ENCODE assay signal across 8 cellular contexts in the genomic region with DNA sequence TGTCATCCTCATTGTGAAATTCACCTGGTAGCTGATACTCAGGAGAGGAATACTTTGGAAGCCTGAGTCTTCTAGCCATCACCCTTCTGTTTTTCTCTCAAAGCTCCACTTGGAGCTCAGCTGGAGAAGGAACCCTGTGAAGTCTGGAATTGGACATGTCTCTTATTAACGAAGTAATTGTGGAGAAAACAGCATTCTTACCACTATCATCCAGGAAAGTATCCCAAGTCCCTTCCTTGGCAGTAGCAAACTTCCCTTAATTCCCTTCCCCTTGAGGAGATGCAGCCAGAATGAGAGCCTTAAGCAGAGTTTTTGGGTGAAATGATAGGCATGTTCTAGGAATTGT. TPM values are rescaled to one million over a fixed set of nuclear protein-coding genes. Genes with fewer than 3 reads are reported as not detected.
DNase-seq lines count a peak whose midpoint lies in the region; ATAC-seq and TF ChIP-seq lines count a peak whose summit lies in the region.

No MANE protein-coding gene starts in this region.

- H3K4me2 ChIP-seq in HCT116 (ENCODE audit: low read length) (peak overlapping the region; percentile 96), smooth muscle cell (peak overlapping the region; percentile 87)

- peak overlapping the region; percentile 83 for H3K27ac Mint-ChIP-seq in activated CD8-positive, alpha-beta T cell treated with anti-CD3 and anti-CD28 coated beads for 36 hours

- RAD21 ChIA-PET in HCT116 (lab: Charles Lee; ENCODE audit: low non-redundant PET in 1 of 2, low total read pairs in 2 of 2, uncharacterized antibody in 2 of 2, unreplicated experiment in 2 of 2) = no interaction called here

- DNase-seq in HCT116 (ENCODE audit: low read depth, low spot score) = no peak
- DNase-seq in activated CD8-positive, alpha-beta T cell treated with anti-CD3 and anti-CD28 coated beads for 36 hours = no peak
- no peak for DNase-seq in iPS DF 6.9 (ENCODE audit: low read depth, low spot score)
- DNase-seq in smooth muscle cell (lab: John Stamatoyannopoulos, UW; ENCODE audit: unreplicated experiment) = no peak
- DNase-seq in SKM-1 treated with dmso at 0.1 percent for 144 hours (lab: John Stamatoyannopoulos, UW; ENCODE audit: unreplicated experiment) = no peak
- no peak for DNase-seq in NCI-H1105 (lab: John Stamatoyannopoulos, UW)

- no CpG with 5 or more reads among the region's 1 CpG for WGBS in iPS DF 6.9 (ENCODE audit: insufficient coverage, insufficient read length)
- WGBS in smooth muscle cell (ENCODE audit: low lambda C conversion rate) = 4% methylated on average over 1 of the region's 1 CpG

- peak overlapping the region; percentile 92 for H3K27ac ChIP-seq in HCT116 (ENCODE audit: low read depth, low read length)
- no peak overlapping the region for H3K27ac ChIP-seq in iPS DF 6.9 (ENCODE audit: low read length)
- H3K27ac ChIP-seq in smooth muscle cell (ENCODE audit: low read depth) = peak overlapping the region; percentile 90

- POLR2A ChIA-PET in HCT116 (lab: Charles Lee) = interaction anchor here (0.7 to 1.0 kb wide), 2 partner anchors 30 to 41 kb away, joined by 3 read pairs; a partner anchor contains a TSS
- POLR2A ChIA-PET in activated CD8-positive, alpha-beta T cell treated with anti-CD3 and anti-CD28 coated beads for 36 hours (lab: Charles Lee) = interaction anchor here (0.8 to 2.8 kb wide), 3 partner anchors 9 to 174 kb away, joined by 3 to 19 read pairs (median 4); a partner anchor contains a TSS

- H3K79me2 ChIP-seq in HCT116 (ENCODE audit: insufficient read depth, low read length) = no peaks in the 10 kb centered on the region
- H3K79me2 ChIP-seq in smooth muscle cell (ENCODE audit: low read depth) = no peaks in the 10 kb centered on the region

- TF ChIP-seq RAD21 in HCT116 (IDR thresholded peaks at IDR 0.05; ENCODE audit: low read depth) = no peak

- H3K4me3 ChIP-seq in HCT116 (replicated peaks in 1 of 2; ENCODE audit: low read depth in 1 of 2, low read length in 2 of 2) (peak overlapping the region; percentile 59 to 69), iPS DF 6.9 (ENCODE audit: low read length) (peak overlapping the region; percentile 52; the same call in 1 of the 2 replicates), smooth muscle cell (peak overlapping the region; percentile 69)

- no peaks in the 10 kb centered on the region for H3F3A ChIP-seq in smooth muscle cell (ENCODE audit: low read depth)

- H3K4me1 ChIP-seq in HCT116 (ENCODE audit: control insufficient read depth in 1 of 2, insufficient read depth in 2 of 2, low read length in 2 of 2) = peaks cover 16 to 17% of the 10 kb centered on the region in 2 experiments
- H3K4me1 ChIP-seq in iPS DF 6.9 (ENCODE audit: control insufficient read depth, insufficient read depth, low read length) = no peaks in the 10 kb centered on the region
- H3K4me1 ChIP-seq in smooth muscle cell (ENCODE audit: low read depth) = peaks cover 11% of the 10 kb centered on the region

- H3K27me3 ChIP-seq in HCT116 (ENCODE audit: insufficient read depth, low read length) = no peaks in the 10 kb centered on the region
- H3K27me3 ChIP-seq in iPS DF 6.9 (ENCODE audit: control insufficient read depth, insufficient read depth, low read length) = peaks cover 1% of the 10 kb centered on the region; the same call in 1 of the 2 replicates
- H3K27me3 ChIP-seq in smooth muscle cell (ENCODE audit: low read depth) = no peaks in the 10 kb centered on the region

- peak overlapping the region; percentile 76 for H2AFZ ChIP-seq in HCT116 (ENCODE audit: low read depth, low read length, poor library complexity, severe bottlenecking)
- peak overlapping the region; percentile 95 for H2AFZ ChIP-seq in smooth muscle cell (ENCODE audit: low read depth)

- no peaks in the 10 kb centered on the region for H3K27me3 Mint-ChIP-seq in activated CD8-positive, alpha-beta T cell treated with anti-CD3 and anti-CD28 coated beads for 36 hours

- H4K20me1 ChIP-seq in HCT116 (ENCODE audit: insufficient read depth) (no peaks in the 10 kb centered on the region), smooth muscle cell (ENCODE audit: low read depth) (no peaks in the 10 kb centered on the region)

- CTCF ChIA-PET in HCT116 (lab: Charles Lee) = no interaction called here
- CTCF ChIA-PET in activated CD8-positive, alpha-beta T cell treated with anti-CD3 and anti-CD28 coated beads for 36 hours (lab: Charles Lee) = interaction anchor here (0.7 kb wide), 1 partner anchor 32 kb away, joined by 3 read pairs; no protein-coding TSS in a partner anchor

- H3K9ac ChIP-seq in HCT116 (ENCODE audit: low read length) = peak overlapping the region; percentile 79
- H3K9ac ChIP-seq in smooth muscle cell (ENCODE audit: low read depth) = peak overlapping the region; percentile 90

- peaks cover 25% of the 10 kb centered on the region for H3K4me1 Mint-ChIP-seq in activated CD8-positive, alpha-beta T cell treated with anti-CD3 and anti-CD28 coated beads for 36 hours (ENCODE audit: low read depth)

- intact Hi-C loops in HCT116 (cut with micrococcal nuclease) = loop anchor here (1.0 kb wide), 1 partner anchor 31 kb away; a partner anchor contains a TSS
- intact Hi-C loops in activated CD8-positive, alpha-beta T cell treated with anti-CD3 and anti-CD28 coated beads for 36 hours (cut with micrococcal nuclease) = loop anchor here (5.0 kb wide), 1 partner anchor 35 kb away; no protein-coding TSS in a partner anchor

- H3K4me3 Mint-ChIP-seq in activated CD8-positive, alpha-beta T cell treated with anti-CD3 and anti-CD28 coated beads for 36 hours = peak overlapping the region; percentile 77

- no peaks in the 10 kb centered on the region for H3K9me2 ChIP-seq in HCT116 (ENCODE audit: insufficient read depth)

- H3K36me3 ChIP-seq in HCT116 (ENCODE audit: control insufficient read depth in 1 of 2, insufficient read depth in 2 of 2, low read length in 2 of 2) = no peaks in the 10 kb centered on the region
- H3K36me3 ChIP-seq in iPS DF 6.9 (ENCODE audit: control insufficient read depth, insufficient read depth, low read length) = no peaks in the 10 kb centered on the region
- no peaks in the 10 kb centered on the region for H3K36me3 ChIP-seq in smooth muscle cell (ENCODE audit: low read depth)

- no peak for TF ChIP-seq POLR2A in HCT116 (IDR thresholded peaks at IDR 0.05; ENCODE audit: borderline replicate concordance, extremely low read depth, insufficient read depth, insufficient read length)

- H3K36me3 Mint-ChIP-seq in activated CD8-positive, alpha-beta T cell treated with anti-CD3 and anti-CD28 coated beads for 36 hours (ENCODE audit: low read depth) = no peaks in the 10 kb centered on the region

- no peaks in the 10 kb centered on the region for H3K9me3 ChIP-seq in HCT116 (ENCODE audit: control insufficient read depth in 1 of 2, insufficient read depth in 1 of 2, low read depth in 1 of 2, low read length in 2 of 2)
- no peaks in the 10 kb centered on the region for H3K9me3 ChIP-seq in iPS DF 6.9 (ENCODE audit: control insufficient read depth, insufficient read depth, low read length)
- H3K9me3 ChIP-seq in smooth muscle cell (replicated peaks; ENCODE audit: low read depth) = no peaks in the 10 kb centered on the region

- no peaks in the 10 kb centered on the region for H3K9me3 Mint-ChIP-seq in activated CD8-positive, alpha-beta T cell treated with anti-CD3 and anti-CD28 coated beads for 36 hours

- ATAC-seq in HCT116 = no peak
- ATAC-seq in activated CD8-positive, alpha-beta T cell treated with anti-CD3 and anti-CD28 coated beads for 36 hours = no peak
- no peak for ATAC-seq in GM19395 (IDR thresholded peaks at IDR 0.05; ENCODE audit: unreplicated experiment)
- ATAC-seq in GM19023 (IDR thresholded peaks at IDR 0.05; ENCODE audit: unreplicated experiment) = no peak

- TSS peak; percentile 85 for BruUV-seq in HCT116 (replicated peaks; lab: Mats Ljungman, UMichigan)

- no peak for TF ChIP-seq CTCF in HCT116 (IDR thresholded peaks at IDR 0.05 in 2 of 3, conservative IDR thresholded peaks at IDR 0.05 in 1 of 3; ENCODE audit: borderline replicate concordance in 1 of 3, insufficient read depth in 1 of 3, low read depth in 2 of 3, low read length in 2 of 3)
- TF ChIP-seq CTCF in activated CD8-positive, alpha-beta T cell treated with anti-CD3 and anti-CD28 coated beads for 36 hours (IDR thresholded peaks at IDR 0.05) = no peak
- TF ChIP-seq CTCF in smooth muscle cell (IDR thresholded peaks at IDR 0.05; ENCODE audit: borderline replicate concordance, insufficient read depth, poor library complexity, severe bottlenecking) = no peak

TF ChIP-seq in HCT116, 20 proteins besides CTCF, POLR2A, EP300 and RAD21:
- no peak for TF ChIP-seq ELF1 (IDR thresholded peaks at IDR 0.05; ENCODE audit: borderline replicate concordance, low read depth)
- TF ChIP-seq JUND (IDR thresholded peaks at IDR 0.05) = no peak
- TF ChIP-seq CEBPB (IDR thresholded peaks at IDR 0.05; ENCODE audit: low read depth) = no peak
- TF ChIP-seq SRF (IDR thresholded peaks at IDR 0.05; ENCODE audit: low read depth) = no peak
- TF ChIP-seq ZNF274 (IDR thresholded peaks at IDR 0.05; ENCODE audit: low read depth, low read length) = no peak
- TF ChIP-seq FOSL1 (IDR thresholded peaks at IDR 0.05; ENCODE audit: low read depth) = no peak
- TF ChIP-seq POLR2AphosphoS5 (IDR thresholded peaks at IDR 0.05; ENCODE audit: low read depth, low read length) = no peak
- TF ChIP-seq, protein P1, sequence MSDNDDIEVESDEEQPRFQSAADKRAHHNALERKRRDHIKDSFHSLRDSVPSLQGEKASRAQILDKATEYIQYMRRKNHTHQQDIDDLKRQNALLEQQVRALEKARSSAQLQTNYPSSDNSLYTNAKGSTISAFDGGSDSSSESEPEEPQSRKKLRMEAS (IDR thresholded peaks at IDR 0.05) = no peak
- no peak for TF ChIP-seq EZH2 (IDR thresholded peaks at IDR 0.05)

RNA-seq across cellular contexts. Expression of a gene that starts 30.7 kb away (rescaled TPM):
- total RNA-seq in HCT116 (2021; ENCODE audit: unreplicated experiment) = 71.6 TPM
- 35.0 and 35.1 TPM in 2 replicates for polyA plus RNA-seq in HCT116 (2012)
- 10 to 100 TPM; 60.5 to 67.4 TPM for total RNA-seq in activated CD8-positive, alpha-beta T cell treated with anti-CD3 and anti-CD28 coated beads for 36 hours
- total RNA-seq in smooth muscle cell = 136 and 302 TPM in 2 replicates
- 50.3 and 54.1 TPM in 2 replicates for polyA plus RNA-seq in smooth muscle cell
